ENCODE assay signal across 11 cellular contexts in genomic region chr1:94095112-94095637, GRCh38. TPM values are rescaled to one million over a fixed set of nuclear protein-coding genes. Genes with fewer than 3 reads are reported as not detected.
A peak's percentile ranks its signal among the peaks of the same experiment; 100 is the strongest.
DNase-seq lines count a peak whose midpoint lies in the region; ATAC-seq and TF ChIP-seq lines count a peak whose summit lies in the region.
"Had no signal": no experiment of that assay in that cellular context is flagged by ENCODE, and none has a peak within 500 bp of the region (broad histone marks: within the 10 kb centered on the region; RNA-seq: fewer than 3 reads in every experiment).

No MANE protein-coding gene starts in this region.

- H3K27ac Mint-ChIP-seq in stimulated activated naive B cell treated with anti-CD40 and anti-IgM and Interleukin-4, amounts not matched to agents 10 μg/mL and 1 μg/mL and 100 μg/mL, for 72 hours: no peak overlapping the region
- H3K27ac Mint-ChIP-seq: activated T-cell treated with anti-CD3 and anti-CD28 coated beads, Interleukin-2, amount 50 U/mL, for 72 hours had no signal

- H3K9me3 ChIP-seq in BE2C: no peaks in the 10 kb centered on the region

- no peak for TF ChIP-seq CTCF in BE2C (IDR thresholded peaks at IDR 0.05; ENCODE audit: low read depth, low read length)

- peak; percentile 25 for DNase-seq in BE2C
- DNase-seq in left ventricle myocardium superior: peak; percentile 94
- peak; percentile 26 to 91 (median 54) for DNase-seq in posterior cingulate gyrus
- DNase-seq in stimulated activated naive B cell treated with anti-CD40 and anti-IgM and Interleukin-4, amounts not matched to agents 10 μg/mL and 1 μg/mL and 100 μg/mL, for 72 hours: no peak
- DNase-seq in stimulated activated CD4-positive, alpha-beta T cell treated with anti-CD3 and anti-CD28 coated beads, Interleukin-1b, Interleukin-23, amount 100 ng/mL, for 48 hours: no peak
- DNase-seq: activated T-cell treated with anti-CD3 and anti-CD28 coated beads, Interleukin-2, amount 50 U/mL, for 72 hours; DMS53 had no signal

- H3K27ac ChIP-seq in angular gyrus (ENCODE audit: low read depth, low read length): peak overlapping the region; percentile 68

- H3K36me3 ChIP-seq in BE2C: no peaks in the 10 kb centered on the region

- no peaks in the 10 kb centered on the region for H3K27me3 ChIP-seq in BE2C

- H3K4me1 Mint-ChIP-seq in stimulated activated naive B cell treated with anti-CD40 and anti-IgM and Interleukin-4, amounts not matched to agents 10 μg/mL and 1 μg/mL and 100 μg/mL, for 72 hours: peaks cover 14 to 18% of the 10 kb centered on the region in 2 donors

- H3K27me3 Mint-ChIP-seq in stimulated activated naive B cell treated with anti-CD40 and anti-IgM and Interleukin-4, amounts not matched to agents 10 μg/mL and 1 μg/mL and 100 μg/mL, for 72 hours: peaks cover 14 to 25% of the 10 kb centered on the region in 2 donors

- no peaks in the 10 kb centered on the region; the same call in 1 of the 2 replicates for H3K4me1 ChIP-seq in BE2C

- no peak overlapping the region for H3K4me3 ChIP-seq in BE2C (ENCODE audit: low read depth, low read length)

- intact Hi-C loops in left ventricle myocardium superior (cut with micrococcal nuclease): no loop called here
- intact Hi-C loops in posterior cingulate gyrus (cut with DNase I): no loop called here

- H3K4me3 Mint-ChIP-seq in stimulated activated naive B cell treated with anti-CD40 and anti-IgM and Interleukin-4, amounts not matched to agents 10 μg/mL and 1 μg/mL and 100 μg/mL, for 72 hours: no peak overlapping the region
- H3K4me3 Mint-ChIP-seq: activated T-cell treated with anti-CD3 and anti-CD28 coated beads, Interleukin-2, amount 50 U/mL, for 72 hours had no signal

- ATAC-seq in left ventricle myocardium superior: peak; percentile 85
- ATAC-seq in HG02798 (IDR thresholded peaks at IDR 0.05; ENCODE audit: poor library complexity, unreplicated experiment): no peak
- ATAC-seq in stimulated activated naive B cell treated with anti-CD40 and anti-IgM and Interleukin-4, amounts not matched to agents 10 μg/mL and 1 μg/mL and 100 μg/mL, for 72 hours (replicated peaks): no peak
- ATAC-seq in activated CD4-positive, CD25-positive, alpha-beta regulatory T cell treated with anti-CD3 and anti-CD28 coated beads, Interleukin-2, amount 50 U/mL, for 24 hours: no peak
- ATAC-seq: activated T-cell treated with anti-CD3 and anti-CD28 coated beads, Interleukin-2, amount 50 U/mL, for 72 hours had no signal

- no peaks in the 10 kb centered on the region for H3K9me3 Mint-ChIP-seq in stimulated activated naive B cell treated with anti-CD40 and anti-IgM and Interleukin-4, amounts not matched to agents 10 μg/mL and 1 μg/mL and 100 μg/mL, for 72 hours
- H3K9me3 Mint-ChIP-seq: activated T-cell treated with anti-CD3 and anti-CD28 coated beads, Interleukin-2, amount 50 U/mL, for 72 hours had no signal

- no peaks in the 10 kb centered on the region for H3K36me3 Mint-ChIP-seq in stimulated activated naive B cell treated with anti-CD40 and anti-IgM and Interleukin-4, amounts not matched to agents 10 μg/mL and 1 μg/mL and 100 μg/mL, for 72 hours

RNA-seq across cellular contexts. Expression of gene ABCA4, which starts 25.8 kb away (rescaled TPM):
- polyA plus RNA-seq in BE2C (2012; ENCODE audit: insufficient read depth, insufficient read length, low read depth): 0.22 TPM
- 0.55 TPM for total RNA-seq in left ventricle myocardium superior
- total RNA-seq: NCI-H460 had no signal

Comparison
In these comparisons a context has a peak if more than half of its experiments do, and no peak if none do; other contexts are left out.
1. DNase-seq: peak in BE2C (single experiment), left ventricle myocardium superior (single experiment) and posterior cingulate gyrus (10 of 10); none in stimulated activated naive B cell treated with anti-CD40 and anti-IgM and Interleukin-4, amounts not matched to agents 10 μg/mL and 1 μg/mL and 100 μg/mL, for 72 hours (single experiment) and stimulated activated CD4-positive, alpha-beta T cell treated with anti-CD3 and anti-CD28 coated beads, Interleukin-1b, Interleukin-23, amount 100 ng/mL, for 48 hours (single experiment).